ENCODE assay signal across 8 cellular contexts in the genomic region with DNA sequence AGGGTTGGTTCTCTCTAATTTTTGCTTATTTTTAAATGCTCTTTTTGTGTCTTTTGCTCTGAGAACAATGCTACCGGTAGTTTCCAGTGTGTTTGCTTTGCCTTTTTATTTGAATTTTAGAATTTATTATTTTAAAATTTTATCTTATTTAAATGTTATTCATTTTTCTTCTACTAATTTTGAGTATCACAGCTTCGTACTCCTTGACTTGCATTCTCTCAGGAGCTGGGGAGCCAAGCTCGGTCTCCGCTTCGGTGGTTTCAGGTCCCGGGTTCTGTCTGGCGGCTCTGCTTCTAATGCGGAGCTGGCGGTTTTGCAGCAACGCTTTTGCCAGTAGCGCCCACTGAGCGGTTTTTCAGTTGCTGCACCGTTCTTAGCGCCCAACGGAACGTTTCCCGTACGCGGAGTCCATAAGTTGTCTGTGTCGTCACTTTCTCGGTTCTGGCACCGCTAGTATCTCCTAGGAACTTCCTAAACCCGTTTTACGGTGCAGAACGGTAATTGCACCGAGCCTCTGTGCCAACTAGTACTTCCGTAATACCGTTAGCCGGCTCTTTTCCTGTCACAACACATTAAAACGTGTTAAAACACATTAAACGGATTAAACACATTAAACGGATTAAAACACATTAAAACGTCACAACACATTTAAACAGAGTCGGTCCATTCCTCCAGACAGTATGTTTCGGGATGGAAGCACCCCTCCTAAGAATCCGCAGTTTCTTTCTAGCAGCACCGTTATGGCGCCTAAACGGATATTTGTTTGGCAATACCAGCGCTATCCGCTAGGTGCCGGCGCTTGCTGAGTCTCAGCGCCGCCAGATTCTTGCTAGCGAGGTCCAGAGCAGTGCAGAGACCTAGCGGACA. TPM values are rescaled to one million over a fixed set of nuclear protein-coding genes. Genes with fewer than 3 reads are reported as not detected.
DNase-seq lines count a peak whose midpoint lies in the region; ATAC-seq and TF ChIP-seq lines count a peak whose summit lies in the region.

No MANE protein-coding gene starts in this region.

- in situ Hi-C loops in G401 (cut with HindIII; ENCODE audit: low sequenced_read_pairs), result no loop called here

- CTCF ChIA-PET in WTC11 (lab: Charles Lee), result interaction anchor here (0.6 to 1.6 kb wide), 8 partner anchors 13 to 86 kb away, joined by 3 to 10 read pairs (median 4); no protein-coding TSS in a partner anchor

- no peaks in the 10 kb centered on the region for H3K27me3 ChIP-seq in MG63

- POLR2A ChIA-PET in WTC11 (lab: Charles Lee), result no interaction called here

- peak overlapping the region; percentile 56 for H3K4me3 Mint-ChIP-seq in WTC11

- H3K9me3 Mint-ChIP-seq in WTC11, result peaks cover 4% of the 10 kb centered on the region; the same call in 1 of the 2 replicates

- peak; percentile 51 for DNase-seq in G401 (ENCODE audit: low spot score)
- DNase-seq in GOT3 (lab: John Stamatoyannopoulos, UW), result peak; percentile 79
- peak; percentile 90 for DNase-seq in MG63
- peak; percentile 90 for DNase-seq in WTC11 (ENCODE audit: low spot score)
- DNase-seq in cerebellar cortex (ENCODE audit: low spot score), result peak; percentile 74
- DNase-seq in left lobe of liver (ENCODE audit: low spot score), result peak; percentile 70
- peak; percentile 73 to 76 for DNase-seq in stimulated activated CD4-positive, alpha-beta T cell treated with anti-CD3 and anti-CD28 coated beads, Interleukin-1b, Interleukin-23, amount 100 ng/mL, for 4 hours (ENCODE audit: low read depth in 2 of 2)
- no peak for DNase-seq in NCI-H1105 treated with DMSO at 0.1 percent for 48 hours (lab: John Stamatoyannopoulos, UW)

- H3K36me3 Mint-ChIP-seq in WTC11, result peaks cover 3% of the 10 kb centered on the region; the same call in 1 of the 2 replicates

- no peaks in the 10 kb centered on the region for H3K36me3 ChIP-seq in MG63

- ATAC-seq in WTC11 (peak; percentile 79), left lobe of liver (peak; percentile 81)

- H3K4me3 ChIP-seq in MG63, result peak overlapping the region; percentile 56

- H3K9me3 ChIP-seq in MG63, result no peaks in the 10 kb centered on the region

- TF ChIP-seq CTCF in WTC11 (IDR thresholded peaks at IDR 0.05), result peak; percentile 83

- no peak overlapping the region for H3K27ac Mint-ChIP-seq in WTC11

- H3K4me1 Mint-ChIP-seq in WTC11, result peaks cover 35% of the 10 kb centered on the region

- peaks cover 100% of the 10 kb centered on the region for H3K27me3 Mint-ChIP-seq in WTC11 (ENCODE audit: low read depth)

TF ChIP-seq in WTC11, 78 proteins besides CTCF, POLR2A, EP300 and RAD21:
- TF ChIP-seq, protein P1, sequence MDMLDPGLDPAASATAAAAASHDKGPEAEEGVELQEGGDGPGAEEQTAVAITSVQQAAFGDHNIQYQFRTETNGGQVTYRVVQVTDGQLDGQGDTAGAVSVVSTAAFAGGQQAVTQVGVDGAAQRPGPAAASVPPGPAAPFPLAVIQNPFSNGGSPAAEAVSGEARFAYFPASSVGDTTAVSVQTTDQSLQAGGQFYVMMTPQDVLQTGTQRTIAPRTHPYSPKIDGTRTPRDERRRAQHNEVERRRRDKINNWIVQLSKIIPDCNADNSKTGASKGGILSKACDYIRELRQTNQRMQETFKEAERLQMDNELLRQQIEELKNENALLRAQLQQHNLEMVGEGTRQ (CRISPR knock-in tag; IDR thresholded peaks at IDR 0.05), result no peak
- TF ChIP-seq, protein P2, sequence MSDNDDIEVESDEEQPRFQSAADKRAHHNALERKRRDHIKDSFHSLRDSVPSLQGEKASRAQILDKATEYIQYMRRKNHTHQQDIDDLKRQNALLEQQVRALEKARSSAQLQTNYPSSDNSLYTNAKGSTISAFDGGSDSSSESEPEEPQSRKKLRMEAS (CRISPR knock-in tag; IDR thresholded peaks at IDR 0.05), result no peak
- TF ChIP-seq SMAD3 (CRISPR knock-in tag; IDR thresholded peaks at IDR 0.05; ENCODE audit: borderline replicate concordance) (no peak), SP1 (CRISPR knock-in tag; conservative IDR thresholded peaks at IDR 0.05) (peak; percentile 30; the same call in 1 of the 2 replicates), GABPB1 (CRISPR knock-in tag; IDR thresholded peaks at IDR 0.05) (peak; percentile 13; the same call in 1 of the 2 replicates), ETV6 (CRISPR knock-in tag; IDR thresholded peaks at IDR 0.05) (peak; percentile 97), RORB (CRISPR knock-in tag; IDR thresholded peaks at IDR 0.05) (no peak), PRRX2 (CRISPR knock-in tag; IDR thresholded peaks at IDR 0.05) (no peak)
- TF ChIP-seq, protein P3, sequence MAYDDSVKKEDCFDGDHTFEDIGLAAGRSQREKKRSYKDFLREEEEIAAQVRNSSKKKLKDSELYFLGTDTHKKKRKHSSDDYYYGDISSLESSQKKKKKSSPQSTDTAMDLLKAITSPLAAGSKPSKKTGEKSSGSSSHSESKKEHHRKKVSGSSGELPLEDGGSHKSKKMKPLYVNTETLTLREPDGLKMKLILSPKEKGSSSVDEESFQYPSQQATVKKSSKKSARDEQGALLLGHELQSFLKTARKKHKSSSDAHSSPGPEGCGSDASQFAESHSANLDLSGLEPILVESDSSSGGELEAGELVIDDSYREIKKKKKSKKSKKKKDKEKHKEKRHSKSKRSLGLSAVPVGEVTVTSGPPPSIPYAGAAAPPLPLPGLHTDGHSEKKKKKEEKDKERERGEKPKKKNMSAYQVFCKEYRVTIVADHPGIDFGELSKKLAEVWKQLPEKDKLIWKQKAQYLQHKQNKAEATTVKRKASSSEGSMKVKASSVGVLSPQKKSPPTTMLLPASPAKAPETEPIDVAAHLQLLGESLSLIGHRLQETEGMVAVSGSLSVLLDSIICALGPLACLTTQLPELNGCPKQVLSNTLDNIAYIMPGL (CRISPR knock-in tag; IDR thresholded peaks at IDR 0.05), result 0 out of 2 replicates have a peak, but pooled peaks have one; percentile 43
- TF ChIP-seq, protein P4, sequence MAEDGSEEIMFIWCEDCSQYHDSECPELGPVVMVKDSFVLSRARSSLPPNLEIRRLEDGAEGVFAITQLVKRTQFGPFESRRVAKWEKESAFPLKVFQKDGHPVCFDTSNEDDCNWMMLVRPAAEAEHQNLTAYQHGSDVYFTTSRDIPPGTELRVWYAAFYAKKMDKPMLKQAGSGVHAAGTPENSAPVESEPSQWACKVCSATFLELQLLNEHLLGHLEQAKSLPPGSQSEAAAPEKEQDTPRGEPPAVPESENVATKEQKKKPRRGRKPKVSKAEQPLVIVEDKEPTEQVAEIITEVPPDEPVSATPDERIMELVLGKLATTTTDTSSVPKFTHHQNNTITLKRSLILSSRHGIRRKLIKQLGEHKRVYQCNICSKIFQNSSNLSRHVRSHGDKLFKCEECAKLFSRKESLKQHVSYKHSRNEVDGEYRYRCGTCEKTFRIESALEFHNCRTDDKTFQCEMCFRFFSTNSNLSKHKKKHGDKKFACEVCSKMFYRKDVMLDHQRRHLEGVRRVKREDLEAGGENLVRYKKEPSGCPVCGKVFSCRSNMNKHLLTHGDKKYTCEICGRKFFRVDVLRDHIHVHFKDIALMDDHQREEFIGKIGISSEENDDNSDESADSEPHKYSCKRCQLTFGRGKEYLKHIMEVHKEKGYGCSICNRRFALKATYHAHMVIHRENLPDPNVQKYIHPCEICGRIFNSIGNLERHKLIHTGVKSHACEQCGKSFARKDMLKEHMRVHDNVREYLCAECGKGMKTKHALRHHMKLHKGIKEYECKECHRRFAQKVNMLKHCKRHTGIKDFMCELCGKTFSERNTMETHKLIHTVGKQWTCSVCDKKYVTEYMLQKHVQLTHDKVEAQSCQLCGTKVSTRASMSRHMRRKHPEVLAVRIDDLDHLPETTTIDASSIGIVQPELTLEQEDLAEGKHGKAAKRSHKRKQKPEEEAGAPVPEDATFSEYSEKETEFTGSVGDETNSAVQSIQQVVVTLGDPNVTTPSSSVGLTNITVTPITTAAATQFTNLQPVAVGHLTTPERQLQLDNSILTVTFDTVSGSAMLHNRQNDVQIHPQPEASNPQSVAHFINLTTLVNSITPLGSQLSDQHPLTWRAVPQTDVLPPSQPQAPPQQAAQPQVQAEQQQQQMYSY (CRISPR knock-in tag; IDR thresholded peaks at IDR 0.05), result peak; percentile 59; the same call in 1 of the 2 replicates

RNA-seq across cellular contexts. Expression of a gene that starts 45.6 kb away (rescaled TPM):
- 0.49 and 1.3 TPM in 2 replicates for total RNA-seq in G401 (2014; rRNA removed; shearing (Covaris generic))
- 0.12 and 4.3 TPM in 2 replicates for total RNA-seq in MG63 (2014; rRNA removed; shearing (Covaris generic); ENCODE audit: low replicate concordance)
- total RNA-seq in WTC11 (2021), result 0.72 to 1.1 TPM (median 0.96 TPM) in 3 replicates
- total RNA-seq in left lobe of liver, result 0.35 TPM
